In the genomic region with DNA sequence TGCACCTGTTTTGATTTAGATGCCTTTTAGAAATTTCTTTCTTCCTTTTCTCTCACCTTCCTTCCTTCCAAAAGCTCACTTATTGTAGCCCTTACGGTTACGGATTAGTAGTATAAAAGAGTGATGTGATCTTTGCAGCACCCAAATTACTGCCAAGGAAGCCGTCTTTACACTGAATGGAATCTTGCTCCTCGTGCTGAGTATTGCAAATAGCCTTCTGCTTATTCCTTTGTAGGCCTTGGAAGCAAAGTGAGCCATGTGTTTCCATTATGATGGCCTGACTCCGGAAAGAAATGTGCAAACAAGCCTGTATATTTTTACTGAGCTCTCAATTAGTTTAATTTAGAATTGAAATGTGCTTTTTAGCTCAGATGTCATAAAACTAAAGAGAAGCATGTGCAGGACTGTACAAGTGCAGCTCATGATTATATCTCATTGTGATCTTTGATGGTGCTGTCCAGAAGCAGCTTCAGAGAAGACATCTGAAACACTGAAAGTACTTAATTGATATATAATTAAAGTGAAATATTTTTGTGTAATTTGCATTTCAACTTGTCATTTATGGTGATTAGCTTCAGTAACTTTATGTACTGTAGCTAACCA, we compare ENCODE assay signal across 18 cellular contexts.
DNase-seq lines count a peak whose midpoint lies in the region; ATAC-seq and TF ChIP-seq lines count a peak whose summit lies in the region.
"Had no signal": no experiment of that assay in that cellular context is flagged by ENCODE, and none has a peak within 500 bp of the region (broad histone marks: within the 10 kb centered on the region; RNA-seq: fewer than 3 reads in every experiment).

No MANE protein-coding gene starts in this region.

- H3K4me1 Mint-ChIP-seq in brain = peaks cover 15% of the 10 kb centered on the region
- H3K4me1 Mint-ChIP-seq: CD4-positive, CD25-positive, alpha-beta regulatory T cell had no signal

- H3K4me3 Mint-ChIP-seq in brain = peak overlapping the region in 3 of 5 experiments; percentile 16 to 79 (median 30)
- H3K4me3 Mint-ChIP-seq: CD4-positive, CD25-positive, alpha-beta regulatory T cell; GM23338 had no signal

- H3K4me3 ChIP-seq in upper lobe of left lung = no peak overlapping the region
- H3K4me3 ChIP-seq: GM12878, GM23338, HAP-1, K562, MG63 had no signal

- no peak for TF ChIP-seq POLR2A in upper lobe of left lung (IDR thresholded peaks at IDR 0.05)

- no peak for TF ChIP-seq CTCF in brain (conservative IDR thresholded peaks at IDR 0.05)
- no peak for TF ChIP-seq CTCF in upper lobe of left lung (IDR thresholded peaks at IDR 0.05)

- no peak for ATAC-seq in upper lobe of left lung (ENCODE audit: low FRiP score in 2 of 2)
- ATAC-seq in HG03521 (IDR thresholded peaks at IDR 0.05; ENCODE audit: unreplicated experiment) = no peak
- ATAC-seq: GM23338, K562 had no signal

- no peaks in the 10 kb centered on the region for H3K36me3 ChIP-seq in upper lobe of left lung
- H3K36me3 ChIP-seq: HAP-1, MG63 had no signal

- H3K9me3 Mint-ChIP-seq in brain = no peaks in the 10 kb centered on the region
- H3K9me3 Mint-ChIP-seq: GM23338 had no signal

- peaks cover 14% of the 10 kb centered on the region for H3K27me3 Mint-ChIP-seq in brain
- H3K27me3 Mint-ChIP-seq: CD4-positive, CD25-positive, alpha-beta regulatory T cell had no signal

- in situ Hi-C loops in G401 (cut with HindIII; ENCODE audit: low sequenced_read_pairs) = no loop called here

- H3K27ac ChIP-seq in upper lobe of left lung = no peak overlapping the region

- peak overlapping the region; percentile 2 to 59 (median 49) for H3K27ac Mint-ChIP-seq in brain
- H3K27ac Mint-ChIP-seq: CD4-positive, CD25-positive, alpha-beta regulatory T cell; GM23338 had no signal

- no peaks in the 10 kb centered on the region for H3K27me3 ChIP-seq in upper lobe of left lung
- H3K27me3 ChIP-seq: MG63 had no signal

- TF ChIP-seq EP300 in upper lobe of left lung (IDR thresholded peaks at IDR 0.05) = no peak

- no peaks in the 10 kb centered on the region for H3K4me1 ChIP-seq in upper lobe of left lung
- H3K4me1 ChIP-seq: HAP-1 had no signal

- 72 to 74% methylated on average over 5 of the region's 5 CpGs for WGBS in upper lobe of left lung, 2 donors

- peak; percentile 67 for DNase-seq in G401 (ENCODE audit: low spot score)
- DNase-seq in NCI-H446 (lab: John Stamatoyannopoulos, UW) = peak; percentile 10 to 63
- peak; percentile 20 for DNase-seq in midbrain (lab: John Stamatoyannopoulos, UW)
- no peak for DNase-seq in upper lobe of left lung
- DNase-seq in NCI-H1436 (lab: John Stamatoyannopoulos, UW) = no peak
- DNase-seq: CD4-positive, CD25-positive, alpha-beta regulatory T cell; MG63; NCI-H146; NCI-H2029 treated with DMSO at 0.1 percent for 48 hours; NCI-H510A treated with DMSO at 0.1 percent for 48 hours; NCI-H82; OCI-M1 had no signal

- H3K36me3 Mint-ChIP-seq in brain = no peaks in the 10 kb centered on the region
- H3K36me3 Mint-ChIP-seq: CD4-positive, CD25-positive, alpha-beta regulatory T cell had no signal

- no peaks in the 10 kb centered on the region for H3K9me3 ChIP-seq in upper lobe of left lung
- H3K9me3 ChIP-seq: HAP-1, MG63 had no signal

Comparison
In these comparisons a context has a peak if more than half of its experiments do, and no peak if none do; other contexts are left out.
1. DNase-seq: peak in G401 (single experiment), NCI-H446 (2 of 2) and midbrain (single experiment); none in upper lobe of left lung (0 of 2) and NCI-H1436 (single experiment).